Comparison of ENCODE assay signal across 1 cellular context in genomic region chr12:47725893-47726292, GRCh38.
TF ChIP-seq lines count a peak whose summit lies in the region.

No MANE protein-coding gene starts in this region.

TF ChIP-seq in HepG2, 621 proteins besides CTCF, POLR2A, EP300 and RAD21:
- TF ChIP-seq TP53 (CRISPR knock-in tag; conservative IDR thresholded peaks at IDR 0.05) (no peak), HINFP (CRISPR knock-in tag; IDR thresholded peaks at IDR 0.05; ENCODE audit: low read depth) (no peak)
